In genomic region chr17:21242026-21242700, GRCh38 we compare ENCODE assay signal across 20 cellular contexts. TPM values are rescaled to one million over a fixed set of nuclear protein-coding genes. Genes with fewer than 3 reads are reported as not detected.
A peak's percentile ranks its signal among the peaks of the same experiment; 100 is the strongest.
DNase-seq lines count a peak whose midpoint lies in the region; ATAC-seq and TF ChIP-seq lines count a peak whose summit lies in the region.
"Had no signal": no experiment of that assay in that cellular context is flagged by ENCODE, and none has a peak within 500 bp of the region (broad histone marks: within the 10 kb centered on the region; RNA-seq: fewer than 3 reads in every experiment).

No MANE protein-coding gene starts in this region.

- H3K79me2 ChIP-seq in PC-3 (ENCODE audit: low read length): no peaks in the 10 kb centered on the region

- no peak for TF ChIP-seq POLR2A in gastrocnemius medialis (IDR thresholded peaks at IDR 0.05)

- H3K36me3 ChIP-seq in cardiac muscle cell (no peaks in the 10 kb centered on the region), PC-3 (ENCODE audit: low read depth, low read length) (no peaks in the 10 kb centered on the region), gastrocnemius medialis (no peaks in the 10 kb centered on the region), mucosa of descending colon (ENCODE audit: low read depth) (no peaks in the 10 kb centered on the region)
- H3K36me3 ChIP-seq: colonic mucosa had no signal

- peak in 1 of 2 donors; percentile 39 for DNase-seq in cardiac muscle cell (ENCODE audit: low read depth in 1 of 2, low spot score in 1 of 2)
- DNase-seq in left ventricle myocardium superior: no peak
- peak; percentile 19 for DNase-seq in PC-3
- peak; percentile 17 for DNase-seq in fibroblast of the aortic adventitia (ENCODE audit: low read depth)
- peak in 1 of 2 donors; percentile 80 for DNase-seq in gastrocnemius medialis
- DNase-seq in mucosa of descending colon: no peak
- no peak for DNase-seq in NAMALWA (ENCODE audit: low spot score)
- no peak for DNase-seq in HuH-7 (ENCODE audit: low spot score)
- DNase-seq: activated CD8-positive, alpha-beta memory T cell treated with anti-CD3 and anti-CD28 coated beads, Interleukin-2, amount 50 U/mL, for 4 hours; body of pancreas; colonic mucosa; NCI-H1105 treated with DMSO at 0.1 percent for 48 hours; NCI-H2107; NCI-H524 treated with DMSO at 0.1 percent for 48 hours; nucleus accumbens; SK-N-SH; stomach had no signal

- H3F3A ChIP-seq in PC-3 (ENCODE audit: low read length, unreplicated experiment): no peaks in the 10 kb centered on the region

- peak overlapping the region; percentile 82 for H3K27ac ChIP-seq in cardiac muscle cell
- H3K27ac ChIP-seq in PC-3 (ENCODE audit: low read length): no peak overlapping the region
- H3K27ac ChIP-seq in gastrocnemius medialis: peak overlapping the region; percentile 89 to 95 (median 92)
- H3K27ac ChIP-seq: 22Rv1, body of pancreas, colonic mucosa, HL-60, stomach had no signal

- no TSS peak for BruUV-seq in PC-3 (replicated peaks; lab: Mats Ljungman, UMichigan)

- POLR2A ChIA-PET in PC-3 (lab: Charles Lee; ENCODE audit: unreplicated experiment): no interaction called here

- no peaks in the 10 kb centered on the region for H4K20me1 ChIP-seq in PC-3 (ENCODE audit: low read length)

- no peak overlapping the region for H2AFZ ChIP-seq in PC-3 (ENCODE audit: low read length)

- in situ Hi-C loops in gastrocnemius medialis (cut with MboI; ENCODE audit: low sequenced_read_pairs in 4 of 4): loop anchor here in 1 of 4 donors (25.0 kb wide), 1 partner anchor 105 kb away; the partner anchor contains the start of gene DHRS7B

- H3K9me3 ChIP-seq in cardiac muscle cell (ENCODE audit: low read depth) (no peaks in the 10 kb centered on the region), PC-3 (ENCODE audit: low read length) (no peaks in the 10 kb centered on the region), gastrocnemius medialis (no peaks in the 10 kb centered on the region), mucosa of descending colon (no peaks in the 10 kb centered on the region)
- H3K9me3 ChIP-seq: body of pancreas, colonic mucosa, SK-N-SH, stomach had no signal

- no peak overlapping the region for H3K4me2 ChIP-seq in PC-3 (ENCODE audit: low read length)
- H3K4me2 ChIP-seq: SK-N-SH had no signal

- H3K4me1 ChIP-seq in cardiac muscle cell (ENCODE audit: low read depth) (peaks cover 23% of the 10 kb centered on the region), PC-3 (ENCODE audit: insufficient read depth, low read length) (no peaks in the 10 kb centered on the region), gastrocnemius medialis (peaks cover 55 to 69% of the 10 kb centered on the region in 2 donors), mucosa of descending colon (ENCODE audit: low read depth) (no peaks in the 10 kb centered on the region)
- H3K4me1 ChIP-seq: body of pancreas, colonic mucosa had no signal

- ATAC-seq in left ventricle myocardium superior (no peak), PC-3 (peak; percentile 59), gastrocnemius medialis (peak in 1 of 2 donors; percentile 40), mucosa of descending colon (no peak)
- ATAC-seq: body of pancreas had no signal

- TF ChIP-seq CTCF in cardiac muscle cell (IDR thresholded peaks at IDR 0.05; ENCODE audit: low read depth, low read length) (no peak), PC-3 (conservative IDR thresholded peaks at IDR 0.05; ENCODE audit: low read depth, low read length) (no peak), fibroblast of the aortic adventitia (IDR thresholded peaks at IDR 0.05; ENCODE audit: insufficient read depth, low read length) (no peak), gastrocnemius medialis (IDR thresholded peaks at IDR 0.05 in 4 of 5, conservative IDR thresholded peaks at IDR 0.05 in 1 of 5) (no peak), mucosa of descending colon (IDR thresholded peaks at IDR 0.05) (no peak)

- CTCF ChIA-PET in PC-3 (lab: Charles Lee): no interaction called here

- H3K9ac ChIP-seq in PC-3 (ENCODE audit: low read length): no peak overlapping the region
- H3K9ac ChIP-seq: SK-N-SH had no signal

- H3K27me3 ChIP-seq in cardiac muscle cell: no peaks in the 10 kb centered on the region
- no peaks in the 10 kb centered on the region for H3K27me3 ChIP-seq in PC-3 (ENCODE audit: low read length)
- H3K27me3 ChIP-seq in gastrocnemius medialis: no peaks in the 10 kb centered on the region
- H3K27me3 ChIP-seq: body of pancreas, colonic mucosa, stomach had no signal

- no peaks in the 10 kb centered on the region for H3K9me2 ChIP-seq in PC-3 (replicated peaks; ENCODE audit: low read length)
- H3K9me2 ChIP-seq: SK-N-SH had no signal

- intact Hi-C loops in left ventricle myocardium superior (cut with micrococcal nuclease) (no loop called here), PC-3 (cut with micrococcal nuclease) (no loop called here), gastrocnemius medialis (cut with DNase I; ENCODE audit: low total_unique reads) (loop anchor here (2.0 kb wide), 2 partner anchors 27 to 47 kb away; partner anchors contain the start of gene TMEM11), mucosa of descending colon (cut with DNase I, micrococcal nuclease) (no loop called here)

- H3K4me3 ChIP-seq in cardiac muscle cell: no peak overlapping the region
- no peak overlapping the region for H3K4me3 ChIP-seq in PC-3 (ENCODE audit: low read length)
- no peak overlapping the region for H3K4me3 ChIP-seq in fibroblast of the aortic adventitia (ENCODE audit: low read depth, low read length)
- no peak overlapping the region for H3K4me3 ChIP-seq in gastrocnemius medialis
- no peak overlapping the region for H3K4me3 ChIP-seq in mucosa of descending colon
- H3K4me3 ChIP-seq: body of pancreas, colonic mucosa, lung, stomach had no signal

RNA-seq across cellular contexts. Expression of gene NATD1, which starts 11.0 kb away (rescaled TPM):
- total RNA-seq in cardiac muscle cell (22.3 and 28.4 TPM in 2 replicates), left ventricle myocardium superior (22.1 TPM), PC-3 (2014; rRNA removed) (0.69 and 0.73 TPM in 2 replicates), fibroblast of the aortic adventitia (ENCODE audit: low replicate concordance) (3.1 and 4.4 TPM in 2 replicates), gastrocnemius medialis (10 to 100 TPM; 10.1 to 21.2 (median 15.5) TPM), mucosa of descending colon (10 to 100 TPM in 1 of 3 donors, 1 to 10 TPM in 2; 3.9 to 11.1 (median 7.2) TPM)
- polyA plus RNA-seq in cardiac muscle cell: 12.7 and 15.7 TPM in 2 replicates

RNA-seq across cellular contexts. Expression of gene TMEM11, which starts 28.2 kb away (rescaled TPM):
- total RNA-seq in cardiac muscle cell: 37.9 and 42.9 TPM in 2 replicates
- polyA plus RNA-seq in cardiac muscle cell: 91.0 and 92.2 TPM in 2 replicates
- 31.5 TPM for total RNA-seq in left ventricle myocardium superior
- total RNA-seq in PC-3 (2014; rRNA removed): 58.1 and 70.8 TPM in 2 replicates
- 5.0 and 17.5 TPM in 2 replicates for total RNA-seq in fibroblast of the aortic adventitia (ENCODE audit: low replicate concordance)
- total RNA-seq in gastrocnemius medialis: 100 to 1,000 TPM in 2 of 4 donors, 10 to 100 TPM in 2; 70.6 to 131 (median 90.9) TPM
- 10 to 100 TPM; 25.7 to 34.4 (median 27.1) TPM for total RNA-seq in mucosa of descending colon

RNA-seq across cellular contexts. Expression of gene MAP2K3, which starts 42.3 kb away (rescaled TPM):
- 14.2 and 18.4 TPM in 2 replicates for total RNA-seq in cardiac muscle cell
- polyA plus RNA-seq in cardiac muscle cell: 42.5 and 52.1 TPM in 2 replicates
- total RNA-seq in left ventricle myocardium superior: 38.6 TPM
- 54.0 and 75.2 TPM in 2 replicates for total RNA-seq in PC-3 (2014; rRNA removed)
- 22.9 and 24.5 TPM in 2 replicates for total RNA-seq in fibroblast of the aortic adventitia (ENCODE audit: low replicate concordance)
- 100 to 1,000 TPM in 1 of 4 donors, 10 to 100 TPM in 3; 15.7 to 170 (median 63.8) TPM for total RNA-seq in gastrocnemius medialis
- 10 to 100 TPM; 46.0 to 75.5 (median 67.1) TPM for total RNA-seq in mucosa of descending colon

Comparison
In these comparisons a context has a peak if more than half of its experiments do, and no peak if none do; other contexts are left out.
1. DNase-seq: peak in PC-3 (single experiment) and fibroblast of the aortic adventitia (single experiment); none in left ventricle myocardium superior (single experiment), mucosa of descending colon (0 of 3), NAMALWA (single experiment) and HuH-7 (single experiment).